In genomic region chr16:84489141-84489540, GRCh38 we compare ENCODE assay signal across 31 cellular contexts.
"Had no signal": no experiment of that assay in that cellular context is flagged by ENCODE, and none has a peak within 500 bp of the region (broad histone marks: within the 10 kb centered on the region; RNA-seq: fewer than 3 reads in every experiment).

No MANE protein-coding gene starts in this region.

- H3K9me3 ChIP-seq: ascending aorta, right atrium auricular region, stomach, thyroid gland had no signal

- H2AFZ ChIP-seq: parathyroid adenoma had no signal

- H3K79me2 ChIP-seq: parathyroid adenoma had no signal

- H3K4me3 Mint-ChIP-seq: activated CD4-positive, alpha-beta memory T cell treated with anti-CD3 and anti-CD28 coated beads, Interleukin-2, amount 10 ng/mL, durations not matched to agents 7 days and 5 days; activated CD4-positive, alpha-beta T cell treated with anti-CD3 and anti-CD28 coated beads, Interleukin-2, amount 10 ng/mL, durations not matched to agents 7 days and 5 days; activated naive CD4-positive, alpha-beta T cell treated with anti-CD3 and anti-CD28 coated beads, Interleukin-2, amount 10 ng/mL, durations not matched to agents 7 days and 5 days; activated naive CD8-positive, alpha-beta T cell treated with anti-CD3 and anti-CD28 coated beads, Interleukin-2, amount 10 ng/mL, durations not matched to agents 7 days and 5 days; brain; endodermal cell; naive B cell; neural crest cell; stimulated activated naive B cell treated with anti-CD40 and anti-IgM and Interleukin-4, amounts not matched to agents 10 μg/mL and 1 μg/mL and 100 μg/mL, for 72 hours had no signal

- H3K4me1 Mint-ChIP-seq: endodermal cell; naive B cell; stimulated activated naive B cell treated with anti-CD40 and anti-IgM and Interleukin-4, amounts not matched to agents 10 μg/mL and 1 μg/mL and 100 μg/mL, for 72 hours had no signal

- ATAC-seq: esophagus mucosa; heart left ventricle; left lung; stimulated activated naive B cell treated with anti-CD40 and anti-IgM and Interleukin-4, amounts not matched to agents 10 μg/mL and 1 μg/mL and 100 μg/mL, for 72 hours had no signal

- H3K27me3 Mint-ChIP-seq: activated CD4-positive, alpha-beta memory T cell treated with anti-CD3 and anti-CD28 coated beads, Interleukin-2, amount 10 ng/mL, durations not matched to agents 7 days and 5 days; activated CD4-positive, alpha-beta T cell treated with anti-CD3 and anti-CD28 coated beads, Interleukin-2, amount 10 ng/mL, durations not matched to agents 7 days and 5 days; activated naive CD4-positive, alpha-beta T cell treated with anti-CD3 and anti-CD28 coated beads, Interleukin-2, amount 10 ng/mL, durations not matched to agents 7 days and 5 days; activated naive CD8-positive, alpha-beta T cell treated with anti-CD3 and anti-CD28 coated beads, Interleukin-2, amount 10 ng/mL, durations not matched to agents 7 days and 5 days; brain; naive B cell; stimulated activated naive B cell treated with anti-CD40 and anti-IgM and Interleukin-4, amounts not matched to agents 10 μg/mL and 1 μg/mL and 100 μg/mL, for 72 hours had no signal

- H3K9ac ChIP-seq: parathyroid adenoma had no signal

- H3K4me1 ChIP-seq: ascending aorta, left lung, parathyroid adenoma, right atrium auricular region, stomach, thyroid gland had no signal

- H3K27ac Mint-ChIP-seq: activated CD4-positive, alpha-beta memory T cell treated with anti-CD3 and anti-CD28 coated beads, Interleukin-2, amount 10 ng/mL, durations not matched to agents 7 days and 5 days; activated CD4-positive, alpha-beta T cell treated with anti-CD3 and anti-CD28 coated beads, Interleukin-2, amount 10 ng/mL, durations not matched to agents 7 days and 5 days; activated naive CD4-positive, alpha-beta T cell treated with anti-CD3 and anti-CD28 coated beads, Interleukin-2, amount 10 ng/mL, durations not matched to agents 7 days and 5 days; activated naive CD8-positive, alpha-beta T cell treated with anti-CD3 and anti-CD28 coated beads, Interleukin-2, amount 10 ng/mL, durations not matched to agents 7 days and 5 days; endodermal cell; naive B cell; stimulated activated naive B cell treated with anti-CD40 and anti-IgM and Interleukin-4, amounts not matched to agents 10 μg/mL and 1 μg/mL and 100 μg/mL, for 72 hours had no signal

- H3K4me3 ChIP-seq: ascending aorta, cardiac muscle cell, heart left ventricle, left lung, lung, right atrium auricular region, smooth muscle cell, stomach, thyroid gland had no signal

- DNase-seq: activated CD4-positive, alpha-beta memory T cell treated with anti-CD3 and anti-CD28 coated beads, Interleukin-2, amount 10 ng/mL, durations not matched to agents 7 days and 5 days; activated CD4-positive, alpha-beta T cell treated with anti-CD3 and anti-CD28 coated beads for 1 hour; activated CD4-positive, alpha-beta T cell treated with anti-CD3 and anti-CD28 coated beads, Interleukin-2, amount 10 ng/mL, durations not matched to agents 7 days and 5 days; activated gamma-delta T cell; activated naive CD4-positive, alpha-beta T cell treated with anti-CD3 and anti-CD28 coated beads, Interleukin-2, amount 10 ng/mL, durations not matched to agents 7 days and 5 days; activated naive CD8-positive, alpha-beta T cell treated with anti-CD3 and anti-CD28 coated beads, Interleukin-2, amount 10 ng/mL, durations not matched to agents 7 days and 5 days; activated T-cell treated with anti-CD3 and anti-CD28 coated beads, Interleukin-2, amount 50 U/mL, for 1 hour; endodermal cell; foreskin fibroblast; heart left ventricle; hypothalamus; kidney glomerular epithelial cell; left lung; naive B cell; nucleus accumbens; stimulated activated CD4-positive, alpha-beta T cell treated with anti-CD3 and anti-CD28 coated beads, Interleukin-1b, Interleukin-23, amount 100 ng/mL, for 48 hours; stimulated activated CD4-positive, alpha-beta T cell treated with anti-CD3 and anti-CD28 coated beads, Interleukin-4, amount 100 ng/mL, for 4 hours; stimulated activated CD8-positive, alpha-beta memory T cell treated with anti-CD3 and anti-CD28 coated beads, Interleukin-4, amount 100 ng/mL, for 48 hours; stimulated activated naive B cell treated with anti-CD40 and anti-IgM and Interleukin-4, amounts not matched to agents 10 μg/mL and 1 μg/mL and 100 μg/mL, for 72 hours; stomach; T-helper 2 cell; thyroid gland had no signal

- H3K4me2 ChIP-seq: smooth muscle cell had no signal

- H3K27me3 ChIP-seq: ascending aorta, cardiac muscle cell, heart left ventricle, left lung, right atrium auricular region, stomach, thyroid gland had no signal

- H3K27ac ChIP-seq: ascending aorta, cardiac muscle cell, heart left ventricle, left lung, parathyroid adenoma, right atrium auricular region, stomach, thyroid gland had no signal
